ENCODE assay signal across 13 cellular contexts in the genomic region with DNA sequence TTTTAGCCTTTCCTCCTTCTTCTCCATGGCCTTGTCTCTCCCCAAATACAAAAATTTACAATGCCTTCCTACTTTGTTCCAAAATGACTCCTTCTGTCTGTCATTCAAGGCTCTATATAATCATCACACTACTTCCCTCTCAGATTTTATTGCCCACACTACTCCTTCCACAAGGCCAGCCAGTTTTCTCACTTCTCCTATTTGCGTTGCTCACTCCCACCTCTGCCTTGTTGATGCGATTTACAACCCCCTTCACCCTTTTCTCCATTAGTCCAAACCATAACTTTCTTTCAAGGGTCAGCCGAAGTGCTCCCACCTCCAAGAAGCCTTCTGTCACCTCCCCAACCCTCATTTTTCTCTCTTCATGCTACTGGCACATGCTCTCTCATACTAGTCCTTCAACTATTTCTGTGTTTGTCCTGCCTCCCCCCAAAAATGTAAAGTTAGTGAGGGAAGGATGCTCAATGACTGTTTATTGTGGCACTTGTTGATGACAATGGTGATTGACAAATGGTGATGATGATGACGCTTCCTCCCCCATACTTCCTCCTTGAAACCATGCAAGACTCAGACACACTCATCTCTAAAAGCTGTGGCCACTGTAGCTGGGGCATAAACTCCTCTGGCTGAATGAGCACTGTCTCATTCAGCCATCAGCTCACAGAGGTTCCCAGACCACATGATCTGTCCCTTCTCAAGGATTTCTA. TPM values are rescaled to one million over a fixed set of nuclear protein-coding genes. Genes with fewer than 3 reads are reported as not detected.
A peak's percentile ranks its signal among the peaks of the same experiment; 100 is the strongest.
DNase-seq lines count a peak whose midpoint lies in the region; ATAC-seq, FAIRE-seq and TF ChIP-seq lines count a peak whose summit lies in the region.
"Had no signal": no experiment of that assay in that cellular context is flagged by ENCODE, and none has a peak within 500 bp of the region (broad histone marks: within the 10 kb centered on the region; RNA-seq: fewer than 3 reads in every experiment).

No MANE protein-coding gene starts in this region.

- peak overlapping the region; percentile 66 for H3K27ac Mint-ChIP-seq in astrocyte (ENCODE audit: unreplicated experiment)

- H3K4me1 ChIP-seq in astrocyte (ENCODE audit: insufficient read depth, low read length) (no peaks in the 10 kb centered on the region), PC-9 (replicated peaks; ENCODE audit: insufficient read depth) (peaks cover 25% of the 10 kb centered on the region)
- H3K4me1 ChIP-seq: SJCRH30 had no signal

- POLR2A ChIA-PET in PC-9 (lab: Charles Lee; ENCODE audit: unreplicated experiment): no interaction called here

- DNase-seq in astrocyte (ENCODE audit: low read depth) (no peak), NCI-H1694 (lab: John Stamatoyannopoulos, UW) (no peak), NCI-H2196 (lab: John Stamatoyannopoulos, UW; ENCODE audit: unreplicated experiment) (no peak), PC-9 (no peak)
- DNase-seq: activated effector memory CD4-positive, alpha-beta T cell treated with Interleukin-2 at 50 U/mL for 16 hours; left cardiac atrium; SJCRH30 had no signal

- peak; percentile 37 for FAIRE-seq in astrocyte (lab: Jason Lieb, UNC)
- FAIRE-seq: endometrium, K562 had no signal

- H4K20me1 ChIP-seq in astrocyte (ENCODE audit: insufficient read depth, low read length): no peaks in the 10 kb centered on the region
- H4K20me1 ChIP-seq in PC-9 (ENCODE audit: insufficient read depth): no peaks in the 10 kb centered on the region

- H3K79me2 ChIP-seq in astrocyte (ENCODE audit: insufficient read depth, low read length): no peaks in the 10 kb centered on the region
- no peaks in the 10 kb centered on the region for H3K79me2 ChIP-seq in PC-9 (ENCODE audit: low read depth)

- no peak overlapping the region for H3K4me3 ChIP-seq in astrocyte (ENCODE audit: insufficient read depth, low read depth, low read length)
- H3K4me3 ChIP-seq in PC-9: no peak overlapping the region
- H3K4me3 ChIP-seq: K562, SJCRH30 had no signal

- H3K9me2 ChIP-seq in PC-9 (ENCODE audit: insufficient read depth): no peaks in the 10 kb centered on the region

- peaks cover 10% of the 10 kb centered on the region for H3K9me3 Mint-ChIP-seq in astrocyte (ENCODE audit: unreplicated experiment)

- no peak overlapping the region for H3K9ac ChIP-seq in astrocyte (ENCODE audit: low read length)

- TF ChIP-seq CTCF in astrocyte (IDR thresholded peaks at IDR 0.05; ENCODE audit: insufficient read depth, low read depth, low read length) (no peak), PC-9 (conservative IDR thresholded peaks at IDR 0.05) (no peak)

- ATAC-seq in GM18861 (IDR thresholded peaks at IDR 0.05; ENCODE audit: unreplicated experiment) (peak; percentile 81), GM21528 (IDR thresholded peaks at IDR 0.05; ENCODE audit: low FRiP score, unreplicated experiment) (peak; percentile 77), HG03378 (IDR thresholded peaks at IDR 0.05; ENCODE audit: unreplicated experiment) (peak; percentile 88)
- ATAC-seq: K562, left cardiac atrium, sciatic nerve had no signal

- H3K36me3 ChIP-seq in astrocyte (ENCODE audit: insufficient read depth, low read length) (no peaks in the 10 kb centered on the region), PC-9 (ENCODE audit: low read depth) (no peaks in the 10 kb centered on the region)
- H3K36me3 ChIP-seq: SJCRH30 had no signal

- intact Hi-C loops in PC-9 (cut with micrococcal nuclease; ENCODE audit: unreplicated experiment): no loop called here

- no peaks in the 10 kb centered on the region for H3K4me1 Mint-ChIP-seq in astrocyte (ENCODE audit: low read depth, unreplicated experiment)

- H3K9me3 ChIP-seq in astrocyte (ENCODE audit: insufficient read depth, low read depth, low read length) (no peaks in the 10 kb centered on the region), PC-9 (ENCODE audit: insufficient read depth, low read depth) (no peaks in the 10 kb centered on the region)
- H3K9me3 ChIP-seq: SJCRH30 had no signal

- CTCF ChIA-PET in PC-9 (lab: Charles Lee): no interaction called here

- H3K4me3 Mint-ChIP-seq in astrocyte (ENCODE audit: unreplicated experiment): no peak overlapping the region

- no TSS peak for BruUV-seq in PC-9 (replicated peaks; lab: Mats Ljungman, UMichigan)

- no peak overlapping the region for H2AFZ ChIP-seq in astrocyte (ENCODE audit: low read depth, low read length)
- no peak overlapping the region for H2AFZ ChIP-seq in PC-9

- H3K4me2 ChIP-seq in astrocyte (ENCODE audit: low read length): no peak overlapping the region
- H3K4me2 ChIP-seq in PC-9: no peak overlapping the region

- H3K27me3 Mint-ChIP-seq in astrocyte (ENCODE audit: low read depth, unreplicated experiment): peaks cover 30% of the 10 kb centered on the region

- peaks cover 4% of the 10 kb centered on the region for H3K36me3 Mint-ChIP-seq in astrocyte (ENCODE audit: low read depth, unreplicated experiment)

- H3K27me3 ChIP-seq in astrocyte (ENCODE audit: insufficient read depth, low read length) (no peaks in the 10 kb centered on the region), PC-9 (ENCODE audit: insufficient read depth, low read depth) (no peaks in the 10 kb centered on the region)
- H3K27me3 ChIP-seq: SJCRH30 had no signal

- H3F3A ChIP-seq in PC-9 (ENCODE audit: insufficient read depth, low read depth): peaks cover 3% of the 10 kb centered on the region; the same call in 1 of the 2 replicates

- H3K27ac ChIP-seq in astrocyte (ENCODE audit: low read depth, low read length): no peak overlapping the region
- H3K27ac ChIP-seq in PC-9: no peak overlapping the region
- H3K27ac ChIP-seq: SJCRH30 had no signal

RNA-seq across cellular contexts. Expression of a gene that starts 2.7 kb away (rescaled TPM):
- total RNA-seq in astrocyte: not detected in 2 replicates
- 1.2 and 1.4 TPM in 2 replicates for total RNA-seq in PC-9 (2021)
- total RNA-seq: K562, left cardiac atrium had no signal

RNA-seq across cellular contexts. Expression of a gene that starts 38.1 kb away (rescaled TPM):
- not detected in 2 replicates for total RNA-seq in astrocyte
- total RNA-seq in PC-9 (2021): not detected in 2 replicates
- total RNA-seq: K562, left cardiac atrium, sciatic nerve, SJCRH30 had no signal

RNA-seq across cellular contexts. Expression of a gene that starts 57.2 kb away (rescaled TPM):
- total RNA-seq in astrocyte (not detected in 2 replicates), PC-9 (2021) (not detected in 2 replicates)
- total RNA-seq: K562, left cardiac atrium, sciatic nerve, SJCRH30 had no signal
